In the genomic region with DNA sequence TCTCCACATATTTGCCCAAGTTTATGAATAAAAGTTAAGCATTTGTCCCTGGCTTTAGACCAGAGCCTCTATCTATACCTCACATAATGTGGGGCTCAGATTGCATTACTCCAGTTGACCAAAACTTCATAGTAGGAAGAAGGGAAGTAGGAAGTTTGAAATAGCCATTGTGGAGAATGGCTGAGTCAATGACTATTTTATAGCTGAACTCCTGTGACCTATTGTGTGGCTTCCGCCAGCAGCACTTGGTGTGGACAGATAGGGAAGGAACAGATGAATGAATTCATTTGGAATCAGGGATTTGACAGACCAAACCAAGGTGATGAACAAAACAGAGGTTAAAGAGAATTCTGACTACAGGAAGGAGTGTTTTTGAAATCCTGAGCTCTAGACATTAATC, we compare ENCODE assay signal across 26 cellular contexts.
"Had no signal": no experiment of that assay in that cellular context is flagged by ENCODE, and none has a peak within 500 bp of the region (broad histone marks: within the 10 kb centered on the region; RNA-seq: fewer than 3 reads in every experiment).

No MANE protein-coding gene starts in this region.

- ATAC-seq: gastroesophageal sphincter, left ventricle myocardium superior had no signal

- H3K4me3 ChIP-seq: colonic mucosa, esophagus muscularis mucosa, gastroesophageal sphincter, lung, pancreas, prostate gland, sigmoid colon, stomach, thoracic aorta, transverse colon had no signal

- H3K4me1 Mint-ChIP-seq: naive B cell, nephron had no signal

- H3K27me3 ChIP-seq: colonic mucosa, esophagus muscularis mucosa, gastroesophageal sphincter, pancreas, sigmoid colon, stomach, transverse colon had no signal

- H3K27ac ChIP-seq: colonic mucosa, epithelial cell of prostate, esophagus muscularis mucosa, gastroesophageal sphincter, pancreas, prostate gland, sigmoid colon, stomach, thoracic aorta, transverse colon had no signal

- H3K4me1 ChIP-seq: colonic mucosa, esophagus muscularis mucosa, gastroesophageal sphincter, pancreas, prostate gland, sigmoid colon, stomach, transverse colon had no signal

- DNase-seq: caudate nucleus; colonic mucosa; effector CD8-positive, alpha-beta T cell; foreskin fibroblast; glutamatergic neuron; islet precursor cell; left ventricle myocardium superior; mesenchymal stem cell; midbrain; naive B cell; nucleus accumbens; pancreas; sigmoid colon; small intestine; stimulated activated CD4-positive, alpha-beta T cell treated with anti-CD3 and anti-CD28 coated beads, Interleukin-12 subunit alpha, Interleukin-12 subunit beta, amount 100 ng/mL, for 4 hours; stimulated activated naive CD4-positive, alpha-beta T cell; stomach; substantia nigra; transverse colon had no signal

- H3K27ac Mint-ChIP-seq: naive B cell, nephron had no signal

- H3K4me3 Mint-ChIP-seq: naive B cell, nephron had no signal

- H3K36me3 ChIP-seq: colonic mucosa, esophagus muscularis mucosa, gastroesophageal sphincter, pancreas, prostate gland, sigmoid colon, stomach, thoracic aorta, transverse colon had no signal

- H3K9me3 ChIP-seq: colonic mucosa, pancreas, prostate gland, transverse colon had no signal
